27 cellular contexts compared by ENCODE assay signal in the genomic region with DNA sequence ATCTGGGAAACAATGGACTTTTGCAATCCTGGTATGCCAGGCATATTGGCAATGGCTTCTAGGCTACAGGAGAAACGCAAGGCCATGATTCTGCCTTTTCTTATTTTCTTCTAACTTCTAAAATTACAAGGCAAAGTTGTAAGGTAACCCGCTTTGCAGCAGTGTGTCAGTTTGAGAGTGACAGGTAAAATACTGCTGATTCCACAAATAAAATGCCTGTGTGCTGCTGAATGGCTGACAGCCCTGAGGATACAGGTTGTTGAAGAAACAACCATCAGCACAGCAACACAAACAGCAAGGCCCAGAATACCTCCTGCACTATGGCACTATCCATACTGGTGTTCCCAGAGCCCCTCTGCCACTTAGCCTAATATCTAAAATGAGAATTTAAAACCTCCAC. TPM values are rescaled to one million over a fixed set of nuclear protein-coding genes. Genes with fewer than 3 reads are reported as not detected.
"Had no signal": no experiment of that assay in that cellular context is flagged by ENCODE, and none has a peak within 500 bp of the region (broad histone marks: within the 10 kb centered on the region; RNA-seq: fewer than 3 reads in every experiment).

No MANE protein-coding gene starts in this region.

- ATAC-seq: activated CD8-positive, alpha-beta T cell treated with anti-CD3 and anti-CD28 coated beads, Interleukin-2, amount 10 ng/mL, durations not matched to agents 7 days and 5 days; body of pancreas; T-helper 17 cell; WTC11 had no signal

- H3K4me1 ChIP-seq: adrenal gland, body of pancreas had no signal

- H3K4me3 ChIP-seq: adrenal gland, body of pancreas, coronary artery, MG63 had no signal

- H3K9me3 Mint-ChIP-seq: activated naive CD8-positive, alpha-beta T cell treated with anti-CD3 and anti-CD28 coated beads, Interleukin-2, amount 10 ng/mL, durations not matched to agents 7 days and 5 days had no signal

- H3K36me3 Mint-ChIP-seq: activated naive CD8-positive, alpha-beta T cell treated with anti-CD3 and anti-CD28 coated beads, Interleukin-2, amount 10 ng/mL, durations not matched to agents 7 days and 5 days; WTC11 had no signal

- H3K36me3 ChIP-seq: adrenal gland, MG63 had no signal

- H3K27ac ChIP-seq: adrenal gland, body of pancreas, coronary artery had no signal

- H3K9me3 ChIP-seq: adrenal gland, body of pancreas, MG63 had no signal

- H3K27ac Mint-ChIP-seq: activated CD8-positive, alpha-beta T cell treated with anti-CD3 and anti-CD28 coated beads, Interleukin-2, amount 10 ng/mL, durations not matched to agents 7 days and 5 days; activated naive CD8-positive, alpha-beta T cell treated with anti-CD3 and anti-CD28 coated beads, Interleukin-2, amount 10 ng/mL, durations not matched to agents 7 days and 5 days; T-helper 17 cell; WTC11 had no signal

- DNase-seq: activated CD4-positive, alpha-beta T cell treated with anti-CD3 and anti-CD28 coated beads for 48 hours; activated CD4-positive, alpha-beta T cell treated with anti-CD3 and anti-CD28 coated beads, Interleukin-2, amount 50 U/mL, for 4 hours; activated CD4-positive, CD25-positive, alpha-beta regulatory T cell treated with anti-CD3 and anti-CD28 coated beads, Interleukin-2, amount 50 U/mL, for 72 hours; activated CD8-positive, alpha-beta memory T cell treated with anti-CD3 and anti-CD28 coated beads, Interleukin-2, amount 50 U/mL, for 48 hours; activated CD8-positive, alpha-beta T cell treated with anti-CD3 and anti-CD28 coated beads, Interleukin-2, amount 10 ng/mL, durations not matched to agents 7 days and 5 days; activated naive CD4-positive, alpha-beta T cell treated with anti-CD3 and anti-CD28 coated beads, Interleukin-2, amount 50 U/mL, for 16 hours; activated naive CD8-positive, alpha-beta T cell treated with anti-CD3 and anti-CD28 coated beads, Interleukin-2, amount 10 ng/mL, durations not matched to agents 7 days and 5 days; activated T-cell treated with anti-CD3 and anti-CD28 coated beads, Interleukin-2, amount 50 U/mL, for 1 hour; adrenal gland; aorta; body of pancreas; central memory CD4-positive, alpha-beta T cell; MG63; MV-4-11; NCI-H1930; NCI-H345; NCI-H510A; NCI-H526 treated with DMSO at 0.1 percent for 48 hours; SIG-M5; T-helper 17 cell; T-helper 9 cell had no signal

- H3K27me3 ChIP-seq: adrenal gland, body of pancreas, MG63 had no signal

- H3K4me1 Mint-ChIP-seq: activated naive CD8-positive, alpha-beta T cell treated with anti-CD3 and anti-CD28 coated beads, Interleukin-2, amount 10 ng/mL, durations not matched to agents 7 days and 5 days; WTC11 had no signal

- H3K4me3 Mint-ChIP-seq: activated CD8-positive, alpha-beta T cell treated with anti-CD3 and anti-CD28 coated beads, Interleukin-2, amount 10 ng/mL, durations not matched to agents 7 days and 5 days; activated naive CD8-positive, alpha-beta T cell treated with anti-CD3 and anti-CD28 coated beads, Interleukin-2, amount 10 ng/mL, durations not matched to agents 7 days and 5 days; T-helper 17 cell; WTC11 had no signal

RNA-seq across cellular contexts. Expression of gene SLC17A1, which starts 37.1 kb away (rescaled TPM):
- total RNA-seq: activated CD8-positive, alpha-beta T cell treated with anti-CD3 and anti-CD28 coated beads, Interleukin-2, amount 10 ng/mL, durations not matched to agents 7 days and 5 days; activated naive CD8-positive, alpha-beta T cell treated with anti-CD3 and anti-CD28 coated beads, Interleukin-2, amount 10 ng/mL, durations not matched to agents 7 days and 5 days; aorta; body of pancreas; bronchial epithelial cell; chondrocyte; OCI-LY7; RPMI7951; WTC11 had no signal
- polyA plus RNA-seq: aorta had no signal

RNA-seq across cellular contexts. Expression of gene SLC17A4, which starts 40.2 kb away (rescaled TPM):
- total RNA-seq: activated CD8-positive, alpha-beta T cell treated with anti-CD3 and anti-CD28 coated beads, Interleukin-2, amount 10 ng/mL, durations not matched to agents 7 days and 5 days; activated naive CD8-positive, alpha-beta T cell treated with anti-CD3 and anti-CD28 coated beads, Interleukin-2, amount 10 ng/mL, durations not matched to agents 7 days and 5 days; adrenal gland; aorta; bronchial epithelial cell; chondrocyte; OCI-LY7; RPMI7951; T-helper 17 cell; WTC11 had no signal
